Comparison of ENCODE assay signal across 8 cellular contexts in genomic region chr1:77888429-77889239, GRCh38. TPM values are rescaled to one million over a fixed set of nuclear protein-coding genes. Genes with fewer than 3 reads are reported as not detected.
DNase-seq lines count a peak whose midpoint lies in the region; ATAC-seq lines count a peak whose summit lies in the region.

Gene NEXN, plus strand, starts transcription at chr1:77888624. Its CDS starts 27,483 bp downstream, at chr1:77916107.

- no peaks in the 10 kb centered on the region for H3K79me1 ChIP-seq in neuronal stem cell (ENCODE audit: low read depth, low read length)

- peak within 1 kb of the TSS; percentile 95 for H3K4ac ChIP-seq in neuronal stem cell (ENCODE audit: low read length)

- intact Hi-C loops in Right ventricle myocardium inferior (cut with DNase I), result loop anchor here (1.0 kb wide), 1 partner anchor 55 kb away; no protein-coding TSS in a partner anchor

- peak within 1 kb of the TSS; percentile 98 for H2BK15ac ChIP-seq in neuronal stem cell (ENCODE audit: low read length)

- peak within 1 kb of the TSS; percentile 85 for H3K23ac ChIP-seq in neuronal stem cell (ENCODE audit: low read depth, low read length, poor library complexity)

- H3K9me3 Mint-ChIP-seq in activated naive CD8-positive, alpha-beta T cell treated with anti-CD3 and anti-CD28 coated beads, Interleukin-2, amount 50 U/mL, for 24 hours, result no peaks in the 10 kb centered on the region

- peak within 1 kb of the TSS; percentile 72 for H4K91ac ChIP-seq in neuronal stem cell (ENCODE audit: low read depth, low read length, poor library complexity)

- H3K9me3 ChIP-seq in neuronal stem cell (replicated peaks in 1 of 2; ENCODE audit: control insufficient read depth in 2 of 2, insufficient read depth in 1 of 2, low read depth in 1 of 2, low read length in 2 of 2), result no peaks in the 10 kb centered on the region

- peak within 1 kb of the TSS; percentile 83 for H3K4me2 ChIP-seq in neuronal stem cell (ENCODE audit: insufficient read depth, low read length, poor library complexity, severe bottlenecking)

- peak within 1 kb of the TSS; percentile 70 for H3K4me3 Mint-ChIP-seq in activated naive CD8-positive, alpha-beta T cell treated with anti-CD3 and anti-CD28 coated beads, Interleukin-2, amount 50 U/mL, for 24 hours

- no CpG with 5 or more reads among the region's 62 CpGs for WGBS in neuronal stem cell (ENCODE audit: extremely low coverage in 2 of 2, insufficient read length in 2 of 2, insufficient replicate concordance in 1 of 2), 2 donors

- H2AK5ac ChIP-seq in neuronal stem cell (ENCODE audit: low read depth, low read length), result peak within 1 kb of the TSS; percentile 46

- peak within 1 kb of the TSS; percentile 91 for H2BK120ac ChIP-seq in neuronal stem cell (ENCODE audit: low read depth, low read length)

- DNase-seq in GM04503 (ENCODE audit: low read depth), result peak; percentile 27
- DNase-seq in H7, result peak; percentile 86
- peak; percentile 73 to 79 for DNase-seq in NCI-H526 (lab: John Stamatoyannopoulos, UW)
- peak; percentile 25 for DNase-seq in activated naive CD8-positive, alpha-beta T cell treated with anti-CD3 and anti-CD28 coated beads, Interleukin-2, amount 50 U/mL, for 24 hours
- peak; percentile 91 for DNase-seq in Right ventricle myocardium inferior (ENCODE audit: missing footprints)
- peak; percentile 82 for DNase-seq in neuronal stem cell (ENCODE audit: low spot score)

- peak within 1 kb of the TSS; percentile 96 for H3K27ac ChIP-seq in neuronal stem cell (replicated peaks; ENCODE audit: low read length)

- H3K4me3 ChIP-seq in H7 (ENCODE audit: insufficient read depth, low read depth, low read length), result peak within 1 kb of the TSS; percentile 84
- peak within 1 kb of the TSS; percentile 94 to 97 for H3K4me3 ChIP-seq in neuronal stem cell (ENCODE audit: low read length in 2 of 2)

- peaks cover 4% of the 10 kb centered on the region for H3K36me3 Mint-ChIP-seq in activated naive CD8-positive, alpha-beta T cell treated with anti-CD3 and anti-CD28 coated beads, Interleukin-2, amount 50 U/mL, for 24 hours (ENCODE audit: low read depth)

- peak within 1 kb of the TSS; percentile 84 for H2BK12ac ChIP-seq in neuronal stem cell (ENCODE audit: low read length)

- H3K27me3 Mint-ChIP-seq in activated naive CD8-positive, alpha-beta T cell treated with anti-CD3 and anti-CD28 coated beads, Interleukin-2, amount 50 U/mL, for 24 hours, result peaks cover 27% of the 10 kb centered on the region

- peak within 1 kb of the TSS; percentile 99 for H2BK5ac ChIP-seq in neuronal stem cell (ENCODE audit: low read length)

- peaks cover 6% of the 10 kb centered on the region in 2 donors for H3K4me1 ChIP-seq in neuronal stem cell (ENCODE audit: control insufficient read depth in 2 of 2, insufficient read depth in 1 of 2, low read depth in 1 of 2, low read length in 2 of 2)

- H3K14ac ChIP-seq in neuronal stem cell (ENCODE audit: low read length), result peak within 1 kb of the TSS; percentile 99

- peak within 1 kb of the TSS; percentile 100 for H2AFZ ChIP-seq in neuronal stem cell (ENCODE audit: low read length)

- peak; percentile 83 for ATAC-seq in activated naive CD8-positive, alpha-beta T cell treated with anti-CD3 and anti-CD28 coated beads, Interleukin-2, amount 50 U/mL, for 24 hours
- ATAC-seq in Right ventricle myocardium inferior (peak; percentile 92), GM19328 (IDR thresholded peaks at IDR 0.05; ENCODE audit: unreplicated experiment) (no peak), HG03565 (IDR thresholded peaks at IDR 0.05; ENCODE audit: unreplicated experiment) (no peak)

- peak within 1 kb of the TSS; percentile 99 for H3K18ac ChIP-seq in neuronal stem cell (ENCODE audit: low read length)

- H3K36me3 ChIP-seq in H7 (replicated peaks; ENCODE audit: control insufficient read depth, insufficient read depth, low read length), result no peaks in the 10 kb centered on the region
- no peaks in the 10 kb centered on the region for H3K36me3 ChIP-seq in neuronal stem cell (replicated peaks in 1 of 2; ENCODE audit: control insufficient read depth in 2 of 2, insufficient read depth in 2 of 2, low read length in 2 of 2)

- H3K9ac ChIP-seq in neuronal stem cell (ENCODE audit: low read depth, low read length, poor library complexity), result peak within 1 kb of the TSS; percentile 94

- H3K27me3 ChIP-seq in H7 (ENCODE audit: control insufficient read depth, insufficient read depth, low read length), result no peaks in the 10 kb centered on the region
- H3K27me3 ChIP-seq in neuronal stem cell (ENCODE audit: control insufficient read depth in 3 of 3, insufficient read depth in 3 of 3, low read depth in 1 of 3, low read length in 3 of 3), result no peaks in the 10 kb centered on the region

- no peak within 1 kb of the TSS for H3K27ac Mint-ChIP-seq in activated naive CD8-positive, alpha-beta T cell treated with anti-CD3 and anti-CD28 coated beads, Interleukin-2, amount 50 U/mL, for 24 hours

- H3K4me1 Mint-ChIP-seq in activated naive CD8-positive, alpha-beta T cell treated with anti-CD3 and anti-CD28 coated beads, Interleukin-2, amount 50 U/mL, for 24 hours, result peaks cover 11% of the 10 kb centered on the region

- H4K8ac ChIP-seq in neuronal stem cell (ENCODE audit: low read depth, low read length), result peak within 1 kb of the TSS; percentile 82

RNA-seq across cellular contexts. Expression of gene NEXN, which starts in this region (rescaled TPM):
- 0.90 and 1.3 TPM in 2 replicates for total RNA-seq in H7 (2014; rRNA removed; shearing (Covaris generic))
- 365 TPM for total RNA-seq in Right ventricle myocardium inferior
- polyA plus RNA-seq in neuronal stem cell (2013, experiment 1 of 2), result 18.3 TPM
- 19.5 TPM for polyA plus RNA-seq in neuronal stem cell (2013, experiment 2 of 2)

Comparison
In these comparisons a context has a peak if more than half of its experiments do, and no peak if none do; other contexts are left out.
1. RNA of gene NEXN (total RNA-seq): 365 TPM in Right ventricle myocardium inferior (single experiment); 0.90 to 1.3 TPM in H7; every median in the first group is over 100 times any median in the second.
2. DNase-seq: peak in every context shown above with its lines; median percentile 91 in Right ventricle myocardium inferior; 86 in H7; 82 in neuronal stem cell; 76 in NCI-H526; 27 in GM04503; 25 in activated naive CD8-positive, alpha-beta T cell treated with anti-CD3 and anti-CD28 coated beads, Interleukin-2, amount 50 U/mL, for 24 hours.
3. ATAC-seq: peak in activated naive CD8-positive, alpha-beta T cell treated with anti-CD3 and anti-CD28 coated beads, Interleukin-2, amount 50 U/mL, for 24 hours (single experiment) and Right ventricle myocardium inferior (single experiment); none in GM19328 (single experiment) and HG03565 (single experiment).